ENCODE assay signal across 1 cellular context in genomic region chr3:55795296-55795695, GRCh38.
A peak's percentile ranks its signal among the peaks of the same experiment; 100 is the strongest.
TF ChIP-seq lines count a peak whose summit lies in the region.

No MANE protein-coding gene starts in this region.

TF ChIP-seq in HEK293, 187 proteins besides CTCF, POLR2A, EP300 and RAD21 (continued from another document):
- TF ChIP-seq, protein P1, sequence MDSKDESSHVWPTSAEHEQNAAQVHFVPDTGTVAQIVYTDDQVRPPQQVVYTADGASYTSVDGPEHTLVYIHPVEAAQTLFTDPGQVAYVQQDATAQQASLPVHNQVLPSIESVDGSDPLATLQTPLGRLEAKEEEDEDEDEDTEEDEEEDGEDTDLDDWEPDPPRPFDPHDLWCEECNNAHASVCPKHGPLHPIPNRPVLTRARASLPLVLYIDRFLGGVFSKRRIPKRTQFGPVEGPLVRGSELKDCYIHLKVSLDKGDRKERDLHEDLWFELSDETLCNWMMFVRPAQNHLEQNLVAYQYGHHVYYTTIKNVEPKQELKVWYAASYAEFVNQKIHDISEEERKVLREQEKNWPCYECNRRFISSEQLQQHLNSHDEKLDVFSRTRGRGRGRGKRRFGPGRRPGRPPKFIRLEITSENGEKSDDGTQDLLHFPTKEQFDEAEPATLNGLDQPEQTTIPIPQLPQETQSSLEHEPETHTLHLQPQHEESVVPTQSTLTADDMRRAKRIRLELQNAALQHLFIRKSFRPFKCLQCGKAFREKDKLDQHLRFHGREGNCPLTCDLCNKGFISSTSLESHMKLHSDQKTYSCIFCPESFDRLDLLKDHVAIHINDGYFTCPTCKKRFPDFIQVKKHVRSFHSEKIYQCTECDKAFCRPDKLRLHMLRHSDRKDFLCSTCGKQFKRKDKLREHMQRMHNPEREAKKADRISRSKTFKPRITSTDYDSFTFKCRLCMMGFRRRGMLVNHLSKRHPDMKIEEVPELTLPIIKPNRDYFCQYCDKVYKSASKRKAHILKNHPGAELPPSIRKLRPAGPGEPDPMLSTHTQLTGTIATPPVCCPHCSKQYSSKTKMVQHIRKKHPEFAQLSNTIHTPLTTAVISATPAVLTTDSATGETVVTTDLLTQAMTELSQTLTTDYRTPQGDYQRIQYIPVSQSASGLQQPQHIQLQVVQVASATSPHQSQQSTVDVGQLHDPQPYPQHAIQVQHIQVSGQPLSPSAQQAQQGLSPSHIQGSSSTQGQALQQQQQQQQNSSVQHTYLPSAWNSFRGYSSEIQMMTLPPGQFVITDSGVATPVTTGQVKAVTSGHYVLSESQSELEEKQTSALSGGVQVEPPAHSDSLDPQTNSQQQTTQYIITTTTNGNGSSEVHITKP (tag by site-specific recombination; IDR thresholded peaks at IDR 0.05) = peak; percentile 43; the same call in 1 of the 2 replicates
- TF ChIP-seq OVOL3 (tag by site-specific recombination; IDR thresholded peaks at IDR 0.05) = no peak
- TF ChIP-seq ZNF843 (tag by site-specific recombination; IDR thresholded peaks at IDR 0.05) = 0 out of 2 replicates have a peak, but pooled peaks have one; percentile 43
- TF ChIP-seq ZNF366 (tag by site-specific recombination; conservative IDR thresholded peaks at IDR 0.05) = 0 out of 2 replicates have a peak, but pooled peaks have one; percentile 16
- TF ChIP-seq ZNF837 (tag by site-specific recombination; IDR thresholded peaks at IDR 0.05) = no peak
TF ChIP-seq in HEK293: peak in this region for 10.
